10 cellular contexts compared by ENCODE assay signal in the genomic region with DNA sequence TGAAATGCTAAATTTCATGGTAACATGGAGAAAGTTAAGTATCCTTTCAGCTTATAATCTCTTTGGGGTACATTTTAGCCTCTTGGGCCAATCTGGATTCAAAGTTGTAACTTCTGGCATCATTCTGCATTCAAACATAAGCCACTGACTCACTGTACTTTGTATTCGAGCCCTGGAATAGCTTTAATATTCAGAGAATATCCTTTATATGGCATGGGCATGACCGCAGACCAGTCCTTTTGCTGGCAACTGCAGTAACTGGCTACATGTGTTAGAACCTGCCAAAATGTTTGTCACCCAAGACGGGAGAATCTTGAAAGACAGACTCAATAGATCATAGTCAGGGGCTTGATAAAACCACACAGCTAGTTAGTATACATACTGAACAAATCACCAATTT. TPM values are rescaled to one million over a fixed set of nuclear protein-coding genes. Genes with fewer than 3 reads are reported as not detected.
DNase-seq lines count a peak whose midpoint lies in the region; ATAC-seq, FAIRE-seq and TF ChIP-seq lines count a peak whose summit lies in the region.
"Had no signal": no experiment of that assay in that cellular context is flagged by ENCODE, and none has a peak within 500 bp of the region (broad histone marks: within the 10 kb centered on the region; RNA-seq: fewer than 3 reads in every experiment).

No MANE protein-coding gene starts in this region.

- no peak for FAIRE-seq in kidney (lab: Jason Lieb, UNC)

- H3K4me3 ChIP-seq in body of pancreas (peak overlapping the region in 1 of 2 donors; percentile 29), kidney (ENCODE audit: low read length in 2 of 2) (peak overlapping the region; percentile 33 to 41), skeletal muscle satellite cell (ENCODE audit: low read length) (peak overlapping the region; percentile 81)

- H3K9me3 ChIP-seq in body of pancreas (no peaks in the 10 kb centered on the region), kidney (ENCODE audit: control insufficient read depth in 1 of 2, low read length in 2 of 2) (no peaks in the 10 kb centered on the region), skeletal muscle satellite cell (replicated peaks; ENCODE audit: low read length) (no peaks in the 10 kb centered on the region)

- no peak for TF ChIP-seq POLR2A in body of pancreas (IDR thresholded peaks at IDR 0.05)

- TF ChIP-seq CTCF in body of pancreas (IDR thresholded peaks at IDR 0.05) (no peak), kidney (IDR thresholded peaks at IDR 0.05; ENCODE audit: borderline replicate concordance, extremely low read depth, insufficient read depth) (no peak)

- H3K27me3 ChIP-seq in body of pancreas, result no peaks in the 10 kb centered on the region
- no peaks in the 10 kb centered on the region for H3K27me3 ChIP-seq in skeletal muscle satellite cell (ENCODE audit: control insufficient read depth, insufficient read depth, low read length)

- 42 to 50% methylated on average over 3 of the region's 3 CpGs for WGBS in body of pancreas, 2 donors

- H3K4me2 ChIP-seq in skeletal muscle satellite cell (ENCODE audit: low read length), result peak overlapping the region; percentile 95

- peaks cover 47% of the 10 kb centered on the region for H3K4me1 ChIP-seq in body of pancreas
- peaks cover 0 to 2% of the 10 kb centered on the region in 2 donors for H3K4me1 ChIP-seq in kidney (ENCODE audit: control insufficient read depth in 1 of 2, insufficient read depth in 1 of 2, low read depth in 1 of 2, low read length in 2 of 2)
- H3K4me1 ChIP-seq in skeletal muscle satellite cell (ENCODE audit: control insufficient read depth, insufficient read depth, low read length), result peaks cover 13% of the 10 kb centered on the region

- intact Hi-C loops in body of pancreas (cut with DNase I), result loop anchor here (5.0 kb wide), 1 partner anchor 177 kb away; no protein-coding TSS in a partner anchor
- intact Hi-C loops in kidney (cut with DNase I), result no loop called here

- ATAC-seq in body of pancreas (no peak), HG03469 (IDR thresholded peaks at IDR 0.05; ENCODE audit: unreplicated experiment) (no peak), HG02852 (IDR thresholded peaks at IDR 0.05; ENCODE audit: unreplicated experiment) (no peak)

- H3K27ac ChIP-seq in body of pancreas (peak overlapping the region in 3 of 4 donors; percentile 53 to 74 (median 57)), kidney (ENCODE audit: low read depth in 2 of 2, low read length in 2 of 2) (peak overlapping the region; percentile 49 to 69)

- peak; percentile 18 for DNase-seq in GM03348 (ENCODE audit: low spot score)
- DNase-seq in body of pancreas, result no peak
- DNase-seq in kidney, result no peak
- DNase-seq in glomerular visceral epithelial cell (ENCODE audit: extremely low spot score), result no peak
- DNase-seq in AML-193 (lab: John Stamatoyannopoulos, UW), result no peak
- DNase-seq: CD4-positive, CD25-positive, alpha-beta regulatory T cell; stimulated activated naive CD4-positive, alpha-beta T cell had no signal

- H3K9ac ChIP-seq in kidney (ENCODE audit: low read length in 2 of 2) (no peak overlapping the region), skeletal muscle satellite cell (ENCODE audit: low read depth, low read length) (peak overlapping the region; percentile 73)

- H3K36me3 ChIP-seq in body of pancreas (replicated peaks in 1 of 2; ENCODE audit: insufficient read depth in 1 of 2, low read depth in 2 of 2) (no peaks in the 10 kb centered on the region), kidney (ENCODE audit: control insufficient read depth in 1 of 2, insufficient read depth in 2 of 2, low read length in 2 of 2) (no peaks in the 10 kb centered on the region), skeletal muscle satellite cell (ENCODE audit: insufficient read depth, low read length) (no peaks in the 10 kb centered on the region)

RNA-seq across cellular contexts. Expression of a gene that starts 3.3 kb away (rescaled TPM):
- total RNA-seq in body of pancreas, result 10 to 100 TPM; 15.5 to 22.3 TPM
- 38.6 TPM for total RNA-seq in kidney
- polyA plus RNA-seq in kidney (ENCODE audit: insufficient read depth, low read depth, low replicate concordance), result 6.5 TPM
- total RNA-seq in skeletal muscle satellite cell (2012; rRNA removed), result 27.4 and 50.5 TPM in 2 replicates
- total RNA-seq: CD4-positive, CD25-positive, alpha-beta regulatory T cell had no signal
- polyA plus RNA-seq: CD4-positive, CD25-positive, alpha-beta regulatory T cell had no signal

RNA-seq across cellular contexts. Expression of a gene that starts 40.8 kb away (rescaled TPM):
- total RNA-seq in body of pancreas, result 10 to 100 TPM; 10.5 to 13.0 TPM
- 9.8 TPM for total RNA-seq in kidney
- polyA plus RNA-seq in kidney (ENCODE audit: insufficient read depth, low read depth, low replicate concordance), result 3.3 TPM
- total RNA-seq in skeletal muscle satellite cell (2012; rRNA removed), result 8.7 and 11.4 TPM in 2 replicates
- total RNA-seq: CD4-positive, CD25-positive, alpha-beta regulatory T cell had no signal
- polyA plus RNA-seq: CD4-positive, CD25-positive, alpha-beta regulatory T cell had no signal
